In genomic region chr9:107174441-107174840, GRCh38 we compare ENCODE assay signal across 11 cellular contexts.
DNase-seq lines count a peak whose midpoint lies in the region; ATAC-seq lines count a peak whose summit lies in the region.
"Had no signal": no experiment of that assay in that cellular context is flagged by ENCODE, and none has a peak within 500 bp of the region (broad histone marks: within the 10 kb centered on the region; RNA-seq: fewer than 3 reads in every experiment).

No MANE protein-coding gene starts in this region.

- DNase-seq in A172 (ENCODE audit: low spot score) = peak; percentile 23
- peak; percentile 44 for DNase-seq in NCI-H226
- DNase-seq in immature natural killer cell = peak; percentile 53 to 58 (median 55)
- no peak for DNase-seq in nucleus accumbens (lab: John Stamatoyannopoulos, UW)
- no peak for DNase-seq in activated CD4-positive, CD25-positive, alpha-beta regulatory T cell treated with anti-CD3 and anti-CD28 coated beads, Interleukin-2, amount 50 U/mL, for 72 hours
- DNase-seq in AG08396 (ENCODE audit: low spot score) = no peak
- no peak for DNase-seq in NCI-H526 treated with DMSO at 0.1 percent for 48 hours (lab: John Stamatoyannopoulos, UW)
- DNase-seq: activated CD8-positive, alpha-beta memory T cell treated with anti-CD3 and anti-CD28 coated beads, Interleukin-2, amount 50 U/mL, for 4 hours; CD8-positive, alpha-beta memory T cell; NCI-H1417 had no signal

- peak; percentile 36 for ATAC-seq in GM18511 (IDR thresholded peaks at IDR 0.05; ENCODE audit: unreplicated experiment)

- peaks cover 40 to 66% of the 10 kb centered on the region in 2 donors for H3K4me1 Mint-ChIP-seq in immature natural killer cell

- peak overlapping the region; percentile 87 to 92 (median 88) for H3K27ac Mint-ChIP-seq in immature natural killer cell

- H3K4me3 Mint-ChIP-seq in immature natural killer cell = peak overlapping the region; percentile 58 to 81 (median 62)
- H3K4me3 Mint-ChIP-seq: CD8-positive, alpha-beta memory T cell had no signal

- no peaks in the 10 kb centered on the region for H3K36me3 Mint-ChIP-seq in immature natural killer cell
- H3K36me3 Mint-ChIP-seq: CD8-positive, alpha-beta memory T cell had no signal

- no peaks in the 10 kb centered on the region for H3K9me3 Mint-ChIP-seq in immature natural killer cell
- H3K9me3 Mint-ChIP-seq: CD8-positive, alpha-beta memory T cell had no signal

- H3K27me3 Mint-ChIP-seq in immature natural killer cell (ENCODE audit: low read depth in 3 of 3) = peaks cover 0 to 5% (median 2%) of the 10 kb centered on the region in 3 donors

Comparison
In these comparisons a context has a peak if more than half of its experiments do, and no peak if none do; other contexts are left out.
1. DNase-seq: peak in A172 (single experiment), NCI-H226 (single experiment) and immature natural killer cell (3 of 3); none in nucleus accumbens (0 of 56), activated CD4-positive, CD25-positive, alpha-beta regulatory T cell treated with anti-CD3 and anti-CD28 coated beads, Interleukin-2, amount 50 U/mL, for 72 hours (single experiment), AG08396 (single experiment) and NCI-H526 treated with DMSO at 0.1 percent for 48 hours (single experiment).